Comparison of ENCODE assay signal across 23 cellular contexts in genomic region chr20:59935457-59936185, GRCh38.
"Had no signal": no experiment of that assay in that cellular context is flagged by ENCODE, and none has a peak within 500 bp of the region (broad histone marks: within the 10 kb centered on the region; RNA-seq: fewer than 3 reads in every experiment).

No MANE protein-coding gene starts in this region.

- H3K27ac ChIP-seq: adrenal gland, KMS-11, WERI-Rb-1 had no signal

- H3K9me3 ChIP-seq: adrenal gland had no signal

- H3K36me3 ChIP-seq: adrenal gland, WERI-Rb-1 had no signal

- H3K27me3 ChIP-seq: adrenal gland had no signal

- H3K27ac Mint-ChIP-seq: activated CD4-positive, alpha-beta memory T cell treated with anti-CD3 and anti-CD28 coated beads, Interleukin-2, amount 10 ng/mL, durations not matched to agents 7 days and 5 days; activated CD4-positive, alpha-beta T cell treated with anti-CD3 and anti-CD28 coated beads for 36 hours; activated naive CD8-positive, alpha-beta T cell treated with anti-CD3 and anti-CD28 coated beads, Interleukin-2, amount 10 ng/mL, durations not matched to agents 7 days and 5 days; activated T-cell treated with anti-CD3 and anti-CD28 coated beads, Interleukin-2, amount 50 U/mL, for 72 hours; activated T-helper 2 cell treated with anti-CD3 and anti-CD28 coated beads, Interferon-gamma antibody, Interleukin-2, Interleukin-4, amounts not matched to agents 10 μg/mL and 5 μg/mL and 100 μg/mL, durations not matched to agents 14 hours and 24 hours and 36 hours had no signal

- ATAC-seq: activated CD4-positive, alpha-beta T cell treated with anti-CD3 and anti-CD28 coated beads for 36 hours; activated T-cell treated with anti-CD3 and anti-CD28 coated beads, Interleukin-2, amount 50 U/mL, for 72 hours had no signal

- DNase-seq: activated CD4-positive, alpha-beta memory T cell treated with anti-CD3 and anti-CD28 coated beads, Interleukin-2, amount 10 ng/mL, durations not matched to agents 7 days and 5 days; activated CD4-positive, alpha-beta T cell treated with anti-CD3 and anti-CD28 coated beads for 36 hours; activated CD4-positive, alpha-beta T cell treated with anti-CD3 and anti-CD28 coated beads, Interleukin-2, amount 50 U/mL, for 1 hour; activated CD8-positive, alpha-beta memory T cell treated with anti-CD3 and anti-CD28 coated beads, Interleukin-2, amount 50 U/mL, for 4 hours; activated naive CD4-positive, alpha-beta T cell treated with anti-CD3 and anti-CD28 coated beads, Interleukin-2, amount 50 U/mL, for 16 hours; activated naive CD8-positive, alpha-beta T cell treated with anti-CD3 and anti-CD28 coated beads, Interleukin-2, amount 10 ng/mL, durations not matched to agents 7 days and 5 days; activated T-cell treated with anti-CD3 and anti-CD28 coated beads, Interleukin-2, amount 50 U/mL, for 72 hours; adrenal gland; anterior cingulate cortex; NCI-H1092; NCI-H1417; NCI-H2029; NCI-H2107; NCI-H345; NCI-H510A; NCI-H69; NK-92 treated with Interleukin-12 subunit alpha and Interleukin-12 subunit beta, amount 100 ng/mL, for 24 hours; OCI-M1; SIG-M5; T-helper 1 cell; WERI-Rb-1 had no signal

- H3K4me3 Mint-ChIP-seq: activated CD4-positive, alpha-beta memory T cell treated with anti-CD3 and anti-CD28 coated beads, Interleukin-2, amount 10 ng/mL, durations not matched to agents 7 days and 5 days; activated CD4-positive, alpha-beta T cell treated with anti-CD3 and anti-CD28 coated beads for 36 hours; activated T-cell treated with anti-CD3 and anti-CD28 coated beads, Interleukin-2, amount 50 U/mL, for 72 hours had no signal

- H3K9me3 Mint-ChIP-seq: activated CD4-positive, alpha-beta memory T cell treated with anti-CD3 and anti-CD28 coated beads, Interleukin-2, amount 10 ng/mL, durations not matched to agents 7 days and 5 days; activated naive CD8-positive, alpha-beta T cell treated with anti-CD3 and anti-CD28 coated beads, Interleukin-2, amount 10 ng/mL, durations not matched to agents 7 days and 5 days; activated T-cell treated with anti-CD3 and anti-CD28 coated beads, Interleukin-2, amount 50 U/mL, for 72 hours; activated T-helper 2 cell treated with anti-CD3 and anti-CD28 coated beads, Interferon-gamma antibody, Interleukin-2, Interleukin-4, amounts not matched to agents 10 μg/mL and 5 μg/mL and 100 μg/mL, durations not matched to agents 14 hours and 24 hours and 36 hours had no signal

- H3K4me3 ChIP-seq: adrenal gland had no signal

- H3K27me3 Mint-ChIP-seq: activated CD4-positive, alpha-beta memory T cell treated with anti-CD3 and anti-CD28 coated beads, Interleukin-2, amount 10 ng/mL, durations not matched to agents 7 days and 5 days; activated naive CD8-positive, alpha-beta T cell treated with anti-CD3 and anti-CD28 coated beads, Interleukin-2, amount 10 ng/mL, durations not matched to agents 7 days and 5 days had no signal
